In genomic region chr3:23806322-23807160, GRCh38 we compare ENCODE assay signal across 8 cellular contexts.
DNase-seq lines count a peak whose midpoint lies in the region; ATAC-seq and TF ChIP-seq lines count a peak whose summit lies in the region.

No MANE protein-coding gene starts in this region.

- peak overlapping the region; percentile 75 for H3K27ac ChIP-seq in layer of hippocampus (ENCODE audit: low read depth, low read length)

- H3K27ac Mint-ChIP-seq in stimulated activated naive B cell treated with anti-CD40 and anti-IgM and Interleukin-4, amounts not matched to agents 10 μg/mL and 1 μg/mL and 100 μg/mL, for 72 hours = peak overlapping the region; percentile 99

- no peaks in the 10 kb centered on the region for H3K27me3 ChIP-seq in layer of hippocampus (ENCODE audit: control insufficient read depth, insufficient read depth, low read length)

- DNase-seq in DMS 273 (lab: John Stamatoyannopoulos, UW; ENCODE audit: unreplicated experiment) (peak; percentile 45), DMS 273 treated with DMSO at 0.1 percent for 48 hours (lab: John Stamatoyannopoulos, UW) (no peak), cerebellar cortex (ENCODE audit: low spot score) (peak; percentile 38), NCI-H2196 (lab: John Stamatoyannopoulos, UW; ENCODE audit: unreplicated experiment) (no peak)
- no peak for DNase-seq in stimulated activated naive B cell treated with anti-CD40 and anti-IgM and Interleukin-4, amounts not matched to agents 10 μg/mL and 1 μg/mL and 100 μg/mL, for 72 hours

- no peaks in the 10 kb centered on the region for H3K9me3 Mint-ChIP-seq in stimulated activated naive B cell treated with anti-CD40 and anti-IgM and Interleukin-4, amounts not matched to agents 10 μg/mL and 1 μg/mL and 100 μg/mL, for 72 hours

- no peaks in the 10 kb centered on the region for H3K27me3 Mint-ChIP-seq in stimulated activated naive B cell treated with anti-CD40 and anti-IgM and Interleukin-4, amounts not matched to agents 10 μg/mL and 1 μg/mL and 100 μg/mL, for 72 hours

- peak overlapping the region; percentile 99 for H3K4me3 Mint-ChIP-seq in stimulated activated naive B cell treated with anti-CD40 and anti-IgM and Interleukin-4, amounts not matched to agents 10 μg/mL and 1 μg/mL and 100 μg/mL, for 72 hours

- peaks cover 42 to 50% of the 10 kb centered on the region in 2 donors for H3K4me1 Mint-ChIP-seq in stimulated activated naive B cell treated with anti-CD40 and anti-IgM and Interleukin-4, amounts not matched to agents 10 μg/mL and 1 μg/mL and 100 μg/mL, for 72 hours

- peaks cover 6 to 25% of the 10 kb centered on the region in 2 donors for H3K36me3 Mint-ChIP-seq in stimulated activated naive B cell treated with anti-CD40 and anti-IgM and Interleukin-4, amounts not matched to agents 10 μg/mL and 1 μg/mL and 100 μg/mL, for 72 hours

- ATAC-seq in HG02852 (IDR thresholded peaks at IDR 0.05; ENCODE audit: unreplicated experiment) = peak; percentile 6
- ATAC-seq in SK-N-SH treated with all-trans-retinoic acid at 6 μM for 48 hours = peak; percentile 26
- ATAC-seq in stimulated activated naive B cell treated with anti-CD40 and anti-IgM and Interleukin-4, amounts not matched to agents 10 μg/mL and 1 μg/mL and 100 μg/mL, for 72 hours (replicated peaks) = peak; percentile 12 to 15

TF ChIP-seq in SK-N-SH treated with all-trans-retinoic acid at 6 μM for 48 hours, 23 proteins besides CTCF, POLR2A, EP300 and RAD21:
- no peak for TF ChIP-seq RARB (CRISPR knock-in tag; IDR thresholded peaks at IDR 0.05)
- no peak for TF ChIP-seq SNAI2 (CRISPR knock-in tag; IDR thresholded peaks at IDR 0.05)

Comparison
In these comparisons a context has a peak if more than half of its experiments do, and no peak if none do; other contexts are left out.
1. DNase-seq: peak in DMS 273 (single experiment) and cerebellar cortex (single experiment); none in DMS 273 treated with DMSO at 0.1 percent for 48 hours (single experiment), stimulated activated naive B cell treated with anti-CD40 and anti-IgM and Interleukin-4, amounts not matched to agents 10 μg/mL and 1 μg/mL and 100 μg/mL, for 72 hours (single experiment) and NCI-H2196 (single experiment).
2. Peak in every context shown above with its lines, with median percentiles within 50 percentile points of each other: ATAC-seq.